ENCODE assay signal across 8 cellular contexts in the genomic region with DNA sequence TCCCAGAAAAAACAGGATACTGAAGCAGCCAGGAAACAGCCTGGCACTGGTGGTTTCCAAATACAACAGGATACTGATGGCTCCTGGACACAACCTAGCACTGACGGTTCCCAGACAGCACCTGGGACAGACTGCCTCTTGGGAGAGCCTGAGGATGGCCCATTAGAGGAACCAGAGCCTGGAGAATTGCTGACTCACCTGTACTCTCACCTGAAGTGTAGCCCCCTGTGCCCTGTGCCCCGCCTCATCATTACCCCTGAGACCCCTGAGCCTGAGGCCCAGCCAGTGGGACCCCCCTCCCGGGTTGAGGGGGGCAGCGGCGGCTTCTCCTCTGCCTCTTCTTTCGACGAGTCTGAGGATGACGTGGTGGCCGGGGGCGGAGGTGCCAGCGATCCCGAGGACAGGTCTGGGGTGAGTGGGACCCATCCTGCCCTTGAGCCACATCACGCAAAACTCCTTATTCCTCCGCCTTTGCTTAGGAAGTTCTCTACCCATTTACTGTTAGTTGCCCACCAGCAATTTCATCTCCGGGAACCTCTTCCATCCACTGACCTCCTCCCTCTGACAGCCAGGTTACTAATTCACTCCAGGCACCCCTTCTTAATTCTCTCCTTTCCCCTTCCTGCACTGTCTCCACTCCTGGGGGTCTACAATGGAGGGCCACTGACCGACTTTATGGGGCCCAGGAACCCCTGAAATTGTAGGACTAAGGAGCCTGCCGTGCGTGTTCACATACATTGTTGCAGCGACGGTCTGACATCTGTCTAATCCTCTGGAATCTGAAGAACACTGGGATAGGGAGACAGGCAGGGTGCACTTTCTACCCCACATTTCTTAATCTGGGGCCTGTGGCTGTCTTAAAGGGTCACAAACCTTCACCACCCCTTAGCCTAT. TPM values are rescaled to one million over a fixed set of nuclear protein-coding genes. Genes with fewer than 3 reads are reported as not detected.
A peak's percentile ranks its signal among the peaks of the same experiment; 100 is the strongest.
DNase-seq lines count a peak whose midpoint lies in the region; ATAC-seq and TF ChIP-seq lines count a peak whose summit lies in the region.

No MANE protein-coding gene starts in this region.

- H4K20me1 ChIP-seq in neural progenitor cell (ENCODE audit: low read depth) = peaks cover 34% of the 10 kb centered on the region

- H3K27me3 ChIP-seq in RWPE2 (ENCODE audit: insufficient read depth, poor library complexity, severe bottlenecking) (no peaks in the 10 kb centered on the region), neural progenitor cell (no peaks in the 10 kb centered on the region)

- peak overlapping the region; percentile 53 for H3K9ac ChIP-seq in neural progenitor cell

- H3K36me3 ChIP-seq in RWPE2 (ENCODE audit: low read depth) (peaks cover 44% of the 10 kb centered on the region), neural progenitor cell (no peaks in the 10 kb centered on the region)

- peaks cover 61% of the 10 kb centered on the region for H3K79me2 ChIP-seq in neural progenitor cell (ENCODE audit: low read depth)

- TF ChIP-seq CTCF in GM12864 (IDR thresholded peaks at IDR 0.05; ENCODE audit: low read depth, low read length, missing control alignments) (no peak), RWPE2 (IDR thresholded peaks at IDR 0.05; ENCODE audit: poor library complexity, severe bottlenecking) (no peak), epithelial cell of proximal tubule (conservative IDR thresholded peaks at IDR 0.05; ENCODE audit: low read depth, low read length) (no peak), neural progenitor cell (IDR thresholded peaks at IDR 0.05) (no peak)

- H3F3A ChIP-seq in neural progenitor cell (ENCODE audit: low read depth) = peaks cover 23% of the 10 kb centered on the region

- peaks cover 31% of the 10 kb centered on the region for H3K4me1 ChIP-seq in RWPE2 (ENCODE audit: insufficient read depth, poor library complexity, severe bottlenecking)
- H3K4me1 ChIP-seq in neural progenitor cell = peaks cover 16% of the 10 kb centered on the region

- peak overlapping the region; percentile 83 for H3K4me3 ChIP-seq in GM12864 (ENCODE audit: low read depth, low read length)
- peak overlapping the region; percentile 85 for H3K4me3 ChIP-seq in RWPE2 (ENCODE audit: severe bottlenecking)
- peak overlapping the region; percentile 74 for H3K4me3 ChIP-seq in epithelial cell of proximal tubule (ENCODE audit: low read depth, low read length)
- peak overlapping the region; percentile 65 for H3K4me3 ChIP-seq in neural progenitor cell

- no peaks in the 10 kb centered on the region for H3K9me3 ChIP-seq in RWPE2 (ENCODE audit: severe bottlenecking)
- no peaks in the 10 kb centered on the region for H3K9me3 ChIP-seq in neural progenitor cell (ENCODE audit: low read depth)

- peaks cover 12% of the 10 kb centered on the region for H3K36me3 Mint-ChIP-seq in neural progenitor cell

- H3K4me2 ChIP-seq in neural progenitor cell = peak overlapping the region; percentile 78

- H3K4me1 Mint-ChIP-seq in neural progenitor cell = peaks cover 41% of the 10 kb centered on the region

- peak overlapping the region; percentile 98 for H3K27ac ChIP-seq in RWPE2 (ENCODE audit: poor library complexity, severe bottlenecking)
- H3K27ac ChIP-seq in neural progenitor cell = no peak overlapping the region

- peaks cover 9% of the 10 kb centered on the region for H3K27me3 Mint-ChIP-seq in neural progenitor cell (ENCODE audit: insufficient read depth, low read depth)

- peak overlapping the region; percentile 84 for H3K27ac Mint-ChIP-seq in neural progenitor cell

- no peak for DNase-seq in GM12864 (ENCODE audit: low read depth)
- DNase-seq in RWPE2 (ENCODE audit: low spot score) = no peak
- DNase-seq in epithelial cell of proximal tubule (ENCODE audit: low read depth) = no peak
- peak; percentile 58 for DNase-seq in neural progenitor cell (ENCODE audit: low spot score)
- DNase-seq in NCI-H187 treated with DMSO at 0.1 percent for 48 hours (lab: John Stamatoyannopoulos, UW) = no peak
- DNase-seq in NCI-H1417 treated with DMSO at 0.1 percent for 48 hours (lab: John Stamatoyannopoulos, UW) = no peak

- H2AFZ ChIP-seq in neural progenitor cell (replicated peaks) = no peak overlapping the region

- peak overlapping the region; percentile 92 for H3K4me3 Mint-ChIP-seq in neural progenitor cell

- ATAC-seq in RWPE2 (ENCODE audit: low read depth) = no peak
- ATAC-seq in HG02678 (IDR thresholded peaks at IDR 0.05; ENCODE audit: unreplicated experiment) = no peak
- ATAC-seq in HG03571 (IDR thresholded peaks at IDR 0.05; ENCODE audit: unreplicated experiment) = no peak

- no peaks in the 10 kb centered on the region for H3K9me3 Mint-ChIP-seq in neural progenitor cell

RNA-seq across cellular contexts. Expression of a gene that starts 1.2 kb away (rescaled TPM):
- total RNA-seq in epithelial cell of proximal tubule = 13.7 and 17.6 TPM in 2 replicates
- total RNA-seq in neural progenitor cell (ENCODE audit: low replicate concordance) = 6.5 and 12.4 TPM in 2 replicates

RNA-seq across cellular contexts. Expression of a gene that starts 1.4 kb away (rescaled TPM):
- total RNA-seq in epithelial cell of proximal tubule (20.9 and 30.5 TPM in 2 replicates), neural progenitor cell (ENCODE audit: low replicate concordance) (27.7 and 89.7 TPM in 2 replicates)

RNA-seq across cellular contexts. Expression of a gene that starts 27.7 kb away (rescaled TPM):
- 13.3 and 32.0 TPM in 2 replicates for total RNA-seq in epithelial cell of proximal tubule
- total RNA-seq in neural progenitor cell (ENCODE audit: low replicate concordance) = 6.4 and 19.8 TPM in 2 replicates

RNA-seq across cellular contexts. Expression of a gene that starts 32.1 kb away (rescaled TPM):
- total RNA-seq in epithelial cell of proximal tubule (2.2 and 3.3 TPM in 2 replicates), neural progenitor cell (ENCODE audit: low replicate concordance) (1.9 and 4.3 TPM in 2 replicates)

RNA-seq across cellular contexts. Expression of a gene that starts 32.9 kb away (rescaled TPM):
- total RNA-seq in epithelial cell of proximal tubule = 169 and 202 TPM in 2 replicates
- total RNA-seq in neural progenitor cell (ENCODE audit: low replicate concordance) = 112 and 179 TPM in 2 replicates
